ENCODE assay signal across 8 cellular contexts in the genomic region with DNA sequence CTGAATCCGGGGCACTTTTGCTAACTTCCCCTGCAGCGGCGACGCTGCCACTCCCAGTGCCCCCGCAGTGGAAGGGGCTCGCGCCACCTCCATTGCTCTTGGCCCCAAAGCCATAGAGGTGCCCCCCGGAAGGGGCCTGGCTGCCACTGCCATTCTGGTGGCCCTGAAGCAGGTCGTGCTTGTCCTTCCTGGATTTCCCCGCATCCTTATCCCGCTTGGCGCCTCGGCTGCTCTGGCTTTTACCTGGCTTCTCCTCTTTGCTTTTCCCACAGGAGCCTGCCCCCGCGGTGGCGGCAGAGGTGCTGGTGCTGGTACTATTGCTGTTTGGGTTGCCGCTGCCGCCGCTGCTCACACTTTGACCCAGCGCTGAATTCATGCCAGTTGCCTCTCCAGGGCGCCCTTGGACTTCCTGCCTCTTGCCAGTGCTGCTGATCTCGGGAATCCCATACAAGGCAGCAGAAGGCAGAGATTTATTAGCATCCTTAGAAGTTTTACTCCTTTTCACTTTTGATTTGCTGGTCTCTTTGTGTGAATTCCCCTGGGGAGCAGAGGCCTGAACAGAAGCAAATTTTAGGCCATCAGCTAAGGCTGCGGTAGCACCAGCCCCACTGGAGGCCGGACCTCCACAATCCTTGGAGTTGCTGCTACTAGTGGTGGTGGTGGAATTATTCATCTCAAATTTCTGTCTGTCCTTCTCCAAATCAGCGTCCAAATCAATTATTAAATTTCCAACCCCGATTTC. TPM values are rescaled to one million over a fixed set of nuclear protein-coding genes. Genes with fewer than 3 reads are reported as not detected.
DNase-seq lines count a peak whose midpoint lies in the region; ATAC-seq, FAIRE-seq and TF ChIP-seq lines count a peak whose summit lies in the region.

No MANE protein-coding gene starts in this region.

- in situ Hi-C loops in IMR-90 (cut with MboI; ENCODE audit: low sequenced_read_pairs): loop anchor here (10.0 kb wide), 3 partner anchors 290 to 740 kb away; no protein-coding TSS in a partner anchor

- peak overlapping the region; percentile 96 for H2BK5ac ChIP-seq in IMR-90 (ENCODE audit: low read depth, low read length, poor library complexity, severe bottlenecking)

- POLR2A ChIA-PET in IMR-90 (lab: Charles Lee; ENCODE audit: unreplicated experiment): interaction anchor here (0.7 to 0.9 kb wide), 2 partner anchors 93 to 281 kb away, joined by 3 read pairs; no protein-coding TSS in a partner anchor

- H3K4me3 Mint-ChIP-seq in activated CD4-positive, alpha-beta T cell treated with anti-CD3 and anti-CD28 coated beads, Interleukin-2, amount 10 ng/mL, durations not matched to agents 24 days and 14 days: no peak overlapping the region

- no peaks in the 10 kb centered on the region for H3K9me3 ChIP-seq in IMR-90 (ENCODE audit: control insufficient read depth, insufficient read depth, low read length)
- no peaks in the 10 kb centered on the region for H3K9me3 ChIP-seq in thoracic aorta

- peak overlapping the region; percentile 26 to 82; a peak in 3 of 4 replicates for H4K8ac ChIP-seq in IMR-90 (ENCODE audit: low read depth in 2 of 2, low read length in 2 of 2)

- H3K4me3 ChIP-seq in IMR-90 (ENCODE audit: insufficient read depth, low read depth, low read length) (peak overlapping the region; percentile 67), bronchial epithelial cell (ENCODE audit: low read depth, low read length) (peak overlapping the region; percentile 51), thoracic aorta (peak overlapping the region; percentile 76)

- H3K18ac ChIP-seq in IMR-90 (ENCODE audit: low read depth, low read length): peak overlapping the region; percentile 63

- H3K9me3 Mint-ChIP-seq in activated CD4-positive, alpha-beta T cell treated with anti-CD3 and anti-CD28 coated beads, Interleukin-2, amount 10 ng/mL, durations not matched to agents 24 days and 14 days: no peaks in the 10 kb centered on the region

- TF ChIP-seq RAD21 in IMR-90 (IDR thresholded peaks at IDR 0.05; ENCODE audit: low read length): no peak

- H3K4ac ChIP-seq in IMR-90 (ENCODE audit: low read depth, low read length): peak overlapping the region; percentile 83

- no peaks in the 10 kb centered on the region for H3K9me1 ChIP-seq in IMR-90 (ENCODE audit: insufficient read depth, low read length)

- H2AK5ac ChIP-seq in IMR-90 (ENCODE audit: low read depth, low read length): peak overlapping the region; percentile 44; the same call in 1 of the 2 replicates

- H2AFZ ChIP-seq in IMR-90 (replicated peaks; ENCODE audit: low read length, poor library complexity): peak overlapping the region; percentile 84

- DNase-seq in IMR-90 (peak; percentile 27), bronchial epithelial cell (ENCODE audit: low read depth) (peak; percentile 23), left lobe of liver (ENCODE audit: low spot score) (peak; percentile 87), thoracic aorta (ENCODE audit: low spot score) (no peak), HuH-7.5 (ENCODE audit: low spot score) (no peak), cortex of kidney (lab: John Stamatoyannopoulos, UW) (no peak)
- DNase-seq in activated CD4-positive, alpha-beta T cell treated with anti-CD3 and anti-CD28 coated beads, Interleukin-2, amount 10 ng/mL, durations not matched to agents 24 days and 14 days: no peak
- DNase-seq in stimulated activated CD4-positive, alpha-beta T cell treated with anti-CD3 and anti-CD28 coated beads, Interleukin-12 subunit alpha, Interleukin-12 subunit beta, amount 100 ng/mL, for 4 hours: no peak

- TF ChIP-seq CTCF in IMR-90 (conservative IDR thresholded peaks at IDR 0.05; ENCODE audit: low read depth, low read length): no peak; the same call in 1 of the 2 replicates
- no peak for TF ChIP-seq CTCF in bronchial epithelial cell (IDR thresholded peaks at IDR 0.05; ENCODE audit: insufficient read depth, low read length, severe bottlenecking)
- TF ChIP-seq CTCF in thoracic aorta (IDR thresholded peaks at IDR 0.05): peak; percentile 16

- intact Hi-C loops in IMR-90 (cut with micrococcal nuclease): loop anchor here (2.0 to 10.0 kb wide), 7 partner anchors 92 to 807 kb away; no protein-coding TSS in a partner anchor
- intact Hi-C loops in activated CD4-positive, alpha-beta T cell treated with anti-CD3 and anti-CD28 coated beads, Interleukin-2, amount 10 ng/mL, durations not matched to agents 24 days and 14 days (cut with micrococcal nuclease): no loop called here

- no peaks in the 10 kb centered on the region for H3K36me3 Mint-ChIP-seq in activated CD4-positive, alpha-beta T cell treated with anti-CD3 and anti-CD28 coated beads, Interleukin-2, amount 10 ng/mL, durations not matched to agents 24 days and 14 days (ENCODE audit: low read depth)

- peak overlapping the region; percentile 65 for H4K5ac ChIP-seq in IMR-90 (ENCODE audit: low read depth, low read length)

- peak overlapping the region; percentile 93 for H3K23ac ChIP-seq in IMR-90 (ENCODE audit: low read depth, low read length)

- H3K4me1 Mint-ChIP-seq in activated CD4-positive, alpha-beta T cell treated with anti-CD3 and anti-CD28 coated beads, Interleukin-2, amount 10 ng/mL, durations not matched to agents 24 days and 14 days: peaks cover 7% of the 10 kb centered on the region

- H2BK120ac ChIP-seq in IMR-90 (ENCODE audit: low read depth, low read length): peak overlapping the region; percentile 90

- dilution Hi-C loops in IMR-90 (cut with HindIII; ENCODE audit: low sequenced_read_pairs, unreplicated experiment): no loop called here

- FAIRE-seq in bronchial epithelial cell (lab: Jason Lieb, UNC): no peak

- H3K27me3 ChIP-seq in IMR-90 (ENCODE audit: control insufficient read depth, insufficient read depth, low read length) (no peaks in the 10 kb centered on the region), bronchial epithelial cell (ENCODE audit: control insufficient read depth, insufficient read depth, low read length) (no peaks in the 10 kb centered on the region), thoracic aorta (replicated peaks; ENCODE audit: insufficient read depth) (no peaks in the 10 kb centered on the region)

- H3K9ac ChIP-seq in IMR-90 (ENCODE audit: low read depth, low read length): peak overlapping the region; percentile 95

- peak overlapping the region; percentile 81 for H3K27ac ChIP-seq in IMR-90 (ENCODE audit: insufficient read depth, low read length)
- peak overlapping the region; percentile 72 to 85 for H3K27ac ChIP-seq in thoracic aorta

- peak overlapping the region; percentile 80 for H2AK9ac ChIP-seq in IMR-90 (replicated peaks; ENCODE audit: low read depth, low read length, poor library complexity)

- TSS peak; percentile 30 for BruUV-seq in IMR-90 (replicated peaks; lab: Mats Ljungman, UMichigan)

- H4K20me1 ChIP-seq in IMR-90 (ENCODE audit: insufficient read depth, low read length): peaks cover 6% of the 10 kb centered on the region; the same call in 1 of the 2 replicates

- H3K56ac ChIP-seq in IMR-90 (ENCODE audit: extremely low read depth, insufficient read depth, low read length): peak overlapping the region; percentile 97

- H3K36me3 ChIP-seq in IMR-90 (ENCODE audit: control insufficient read depth, insufficient read depth, low read length) (peaks cover 2% of the 10 kb centered on the region; the same call in 1 of the 2 replicates), bronchial epithelial cell (ENCODE audit: control insufficient read depth, insufficient read depth, low read length) (no peaks in the 10 kb centered on the region), thoracic aorta (no peaks in the 10 kb centered on the region)

- H3K79me1 ChIP-seq in IMR-90 (ENCODE audit: low read depth in 1 of 2, low read length in 2 of 2): peaks cover 13 to 42% of the 10 kb centered on the region in 2 experiments; a peak in 3 of 4 replicates

- H3K4me1 ChIP-seq in IMR-90 (ENCODE audit: control insufficient read depth, insufficient read depth, low read length) (peaks cover 3% of the 10 kb centered on the region), thoracic aorta (ENCODE audit: control insufficient read depth in 1 of 2, low read depth in 2 of 2) (peaks cover 12 to 17% of the 10 kb centered on the region in 2 donors)

- peak overlapping the region; percentile 16; the same call in 2 of the 3 replicates for H2BK15ac ChIP-seq in IMR-90 (ENCODE audit: low read depth, low read length)

- H3K4me2 ChIP-seq in IMR-90 (ENCODE audit: low read depth, low read length): peak overlapping the region; percentile 79

- H3K14ac ChIP-seq in IMR-90 (replicated peaks; ENCODE audit: low read depth, low read length): peak overlapping the region; percentile 83

- ATAC-seq in IMR-90 (ENCODE audit: low read depth) (no peak), left lobe of liver (peak; percentile 63), thoracic aorta (ENCODE audit: insufficient number of reproducible peaks, low FRiP score, low read depth) (no peak)

- TF ChIP-seq POLR2A in IMR-90 (IDR thresholded peaks at IDR 0.05; ENCODE audit: low read depth, low read length): no peak

- peak overlapping the region; percentile 80 for H4K91ac ChIP-seq in IMR-90 (ENCODE audit: insufficient read depth, low read depth, low read length)

- H2BK20ac ChIP-seq in IMR-90 (ENCODE audit: low read depth, low read length): peak overlapping the region; percentile 87

- CTCF ChIA-PET in IMR-90 (lab: Yijun Ruan, JAX): interaction anchor here (0.9 kb wide), 1 partner anchor 312 kb away, joined by 3 read pairs; no protein-coding TSS in a partner anchor

- H3K27ac Mint-ChIP-seq in activated CD4-positive, alpha-beta T cell treated with anti-CD3 and anti-CD28 coated beads, Interleukin-2, amount 10 ng/mL, durations not matched to agents 24 days and 14 days: no peak overlapping the region

- peaks cover 36% of the 10 kb centered on the region for H3K27me3 Mint-ChIP-seq in activated CD4-positive, alpha-beta T cell treated with anti-CD3 and anti-CD28 coated beads, Interleukin-2, amount 10 ng/mL, durations not matched to agents 24 days and 14 days

- WGBS in IMR-90 (ENCODE audit: extremely low coverage in 2 of 2, insufficient read length in 1 of 2), 2 experiments: 0% methylated on average over 2 of the region's 26 CpGs; no CpG with 5 or more reads in 1 of the 2 experiments

TF ChIP-seq in IMR-90, 13 proteins besides CTCF, POLR2A, EP300 and RAD21 (continues in another document):
- TF ChIP-seq MXI1 (IDR thresholded peaks at IDR 0.05; ENCODE audit: borderline replicate concordance, low read depth, low read length) (no peak), FOS (IDR thresholded peaks at IDR 0.05; ENCODE audit: low read depth, low read length) (no peak), BHLHE40 (IDR thresholded peaks at IDR 0.05; ENCODE audit: low read depth, low read length) (no peak), MAZ (IDR thresholded peaks at IDR 0.05; ENCODE audit: borderline replicate concordance, low read depth, low read length) (no peak)

RNA-seq across cellular contexts. Expression of gene ZNF608, which starts 2.1 kb away (rescaled TPM):
- total RNA-seq in IMR-90 (2012; rRNA removed): 15.1 and 16.4 TPM in 2 replicates
- 9.8 TPM in 2 replicates for polyA plus RNA-seq in IMR-90 (2012; rRNA removed)
- 2.7 and 5.9 TPM in 2 replicates for polyA plus RNA-seq in IMR-90 (2012; cell fraction: cytosol; rRNA removed)
- 10.3 and 27.2 TPM in 2 replicates for polyA plus RNA-seq in IMR-90 (2012; cell fraction: nucleus; rRNA removed; ENCODE audit: low replicate concordance)
- total RNA-seq in bronchial epithelial cell: 4.5 and 4.6 TPM in 2 replicates
- 5.0 TPM for total RNA-seq in left lobe of liver
- 10 to 100 TPM; 13.5 to 30.4 TPM for total RNA-seq in thoracic aorta
- total RNA-seq in activated CD4-positive, alpha-beta T cell treated with anti-CD3 and anti-CD28 coated beads, Interleukin-2, amount 10 ng/mL, durations not matched to agents 24 days and 14 days: not detected in 2 replicates

Comparison
In these comparisons a context has a peak if more than half of its experiments do, and no peak if none do; other contexts are left out.
1. DNase-seq: peak in IMR-90 (single experiment), bronchial epithelial cell (single experiment) and left lobe of liver (single experiment); none in thoracic aorta (single experiment), activated CD4-positive, alpha-beta T cell treated with anti-CD3 and anti-CD28 coated beads, Interleukin-2, amount 10 ng/mL, durations not matched to agents 24 days and 14 days (single experiment), stimulated activated CD4-positive, alpha-beta T cell treated with anti-CD3 and anti-CD28 coated beads, Interleukin-12 subunit alpha, Interleukin-12 subunit beta, amount 100 ng/mL, for 4 hours (single experiment), HuH-7.5 (single experiment) and cortex of kidney (single experiment).
2. Peak in every context shown above with its lines, with median percentiles within 50 percentile points of each other: H3K4me3 ChIP-seq.